In the genomic region with DNA sequence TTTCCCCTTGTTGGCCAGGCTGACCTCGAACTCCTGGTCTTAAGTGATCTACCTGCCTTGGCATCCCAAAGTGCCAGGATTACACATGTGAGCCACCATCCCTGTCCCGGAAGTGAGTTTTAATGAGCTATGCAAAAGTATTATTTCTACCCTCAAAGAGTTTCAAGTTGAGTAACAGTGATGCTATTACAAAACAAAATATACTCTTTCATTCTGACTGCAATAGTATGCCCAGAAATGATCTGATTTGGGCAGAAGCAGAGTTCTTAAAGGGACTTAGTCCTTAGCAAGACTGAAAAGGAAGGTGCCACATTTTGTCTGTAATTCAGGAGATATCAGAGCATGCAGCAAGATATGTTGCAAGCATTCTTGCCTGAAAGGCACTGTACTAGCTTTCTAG, we compare ENCODE assay signal across 18 cellular contexts.
DNase-seq lines count a peak whose midpoint lies in the region; ATAC-seq and TF ChIP-seq lines count a peak whose summit lies in the region.
"Had no signal": no experiment of that assay in that cellular context is flagged by ENCODE, and none has a peak within 500 bp of the region (broad histone marks: within the 10 kb centered on the region; RNA-seq: fewer than 3 reads in every experiment).

No MANE protein-coding gene starts in this region.

- H3K27ac ChIP-seq in coronary artery = no peak overlapping the region
- H3K27ac ChIP-seq: BLaER1 treated with 17β-estradiol and CSF1 and Interleukin-3, amounts not matched to agents 10 nM and 100 nM; breast epithelium; vagina had no signal

- no peak for TF ChIP-seq CTCF in coronary artery (IDR thresholded peaks at IDR 0.05)

- peak; percentile 82 for ATAC-seq in GM18867 (IDR thresholded peaks at IDR 0.05; ENCODE audit: unreplicated experiment)
- ATAC-seq in GM21717 (IDR thresholded peaks at IDR 0.05; ENCODE audit: unreplicated experiment) = peak; percentile 82
- ATAC-seq in HG03354 (IDR thresholded peaks at IDR 0.05; ENCODE audit: poor library complexity, severe bottlenecking, unreplicated experiment) = peak; percentile 46
- ATAC-seq: left lobe of liver had no signal

- H3K4me3 ChIP-seq in coronary artery = no peak overlapping the region
- H3K4me3 ChIP-seq: BLaER1 treated with 17β-estradiol and CSF1 and Interleukin-3, amounts not matched to agents 10 nM and 100 nM; breast epithelium; vagina had no signal

- peak; percentile 3 for DNase-seq in iris pigment epithelial cell (ENCODE audit: low read depth)
- no peak for DNase-seq in NCI-H446 (lab: John Stamatoyannopoulos, UW)
- no peak for DNase-seq in coronary artery (ENCODE audit: low spot score)
- DNase-seq in LoVo (ENCODE audit: low spot score) = no peak
- DNase-seq: activated CD4-positive, CD25-positive, alpha-beta regulatory T cell treated with anti-CD3 and anti-CD28 coated beads, Interleukin-2, amount 50 U/mL, for 72 hours; hypothalamus; NCI-H2029 treated with DMSO at 0.1 percent for 48 hours; NCI-H526 treated with DMSO at 0.1 percent for 48 hours; posterior cingulate gyrus; RPMI8226; small intestine had no signal
